ENCODE assay signal across 1 cellular context in the genomic region with DNA sequence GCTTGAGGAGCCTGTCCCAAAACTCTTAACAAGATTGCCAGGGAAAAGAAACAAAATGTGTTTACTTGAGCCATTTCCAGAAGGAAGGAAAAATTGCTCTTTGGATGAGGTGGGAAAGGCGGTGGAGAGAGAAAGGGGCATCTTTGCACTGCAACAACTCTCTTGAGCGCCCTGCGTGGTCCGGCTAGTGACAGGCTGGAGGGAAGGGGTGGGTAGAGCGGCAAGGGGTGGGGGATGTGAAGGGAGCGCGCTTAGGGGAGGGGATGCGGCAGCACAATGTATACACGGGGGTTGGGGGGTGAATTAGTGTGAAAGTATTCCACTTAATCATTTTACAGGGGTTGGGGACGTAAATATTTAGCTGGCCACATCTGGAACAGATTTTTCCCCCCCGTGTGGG.
TF ChIP-seq lines count a peak whose summit lies in the region.

No MANE protein-coding gene starts in this region.

TF ChIP-seq in H1, 55 proteins besides CTCF, POLR2A, EP300 and RAD21 (continued from another document):
- TF ChIP-seq, protein P1, sequence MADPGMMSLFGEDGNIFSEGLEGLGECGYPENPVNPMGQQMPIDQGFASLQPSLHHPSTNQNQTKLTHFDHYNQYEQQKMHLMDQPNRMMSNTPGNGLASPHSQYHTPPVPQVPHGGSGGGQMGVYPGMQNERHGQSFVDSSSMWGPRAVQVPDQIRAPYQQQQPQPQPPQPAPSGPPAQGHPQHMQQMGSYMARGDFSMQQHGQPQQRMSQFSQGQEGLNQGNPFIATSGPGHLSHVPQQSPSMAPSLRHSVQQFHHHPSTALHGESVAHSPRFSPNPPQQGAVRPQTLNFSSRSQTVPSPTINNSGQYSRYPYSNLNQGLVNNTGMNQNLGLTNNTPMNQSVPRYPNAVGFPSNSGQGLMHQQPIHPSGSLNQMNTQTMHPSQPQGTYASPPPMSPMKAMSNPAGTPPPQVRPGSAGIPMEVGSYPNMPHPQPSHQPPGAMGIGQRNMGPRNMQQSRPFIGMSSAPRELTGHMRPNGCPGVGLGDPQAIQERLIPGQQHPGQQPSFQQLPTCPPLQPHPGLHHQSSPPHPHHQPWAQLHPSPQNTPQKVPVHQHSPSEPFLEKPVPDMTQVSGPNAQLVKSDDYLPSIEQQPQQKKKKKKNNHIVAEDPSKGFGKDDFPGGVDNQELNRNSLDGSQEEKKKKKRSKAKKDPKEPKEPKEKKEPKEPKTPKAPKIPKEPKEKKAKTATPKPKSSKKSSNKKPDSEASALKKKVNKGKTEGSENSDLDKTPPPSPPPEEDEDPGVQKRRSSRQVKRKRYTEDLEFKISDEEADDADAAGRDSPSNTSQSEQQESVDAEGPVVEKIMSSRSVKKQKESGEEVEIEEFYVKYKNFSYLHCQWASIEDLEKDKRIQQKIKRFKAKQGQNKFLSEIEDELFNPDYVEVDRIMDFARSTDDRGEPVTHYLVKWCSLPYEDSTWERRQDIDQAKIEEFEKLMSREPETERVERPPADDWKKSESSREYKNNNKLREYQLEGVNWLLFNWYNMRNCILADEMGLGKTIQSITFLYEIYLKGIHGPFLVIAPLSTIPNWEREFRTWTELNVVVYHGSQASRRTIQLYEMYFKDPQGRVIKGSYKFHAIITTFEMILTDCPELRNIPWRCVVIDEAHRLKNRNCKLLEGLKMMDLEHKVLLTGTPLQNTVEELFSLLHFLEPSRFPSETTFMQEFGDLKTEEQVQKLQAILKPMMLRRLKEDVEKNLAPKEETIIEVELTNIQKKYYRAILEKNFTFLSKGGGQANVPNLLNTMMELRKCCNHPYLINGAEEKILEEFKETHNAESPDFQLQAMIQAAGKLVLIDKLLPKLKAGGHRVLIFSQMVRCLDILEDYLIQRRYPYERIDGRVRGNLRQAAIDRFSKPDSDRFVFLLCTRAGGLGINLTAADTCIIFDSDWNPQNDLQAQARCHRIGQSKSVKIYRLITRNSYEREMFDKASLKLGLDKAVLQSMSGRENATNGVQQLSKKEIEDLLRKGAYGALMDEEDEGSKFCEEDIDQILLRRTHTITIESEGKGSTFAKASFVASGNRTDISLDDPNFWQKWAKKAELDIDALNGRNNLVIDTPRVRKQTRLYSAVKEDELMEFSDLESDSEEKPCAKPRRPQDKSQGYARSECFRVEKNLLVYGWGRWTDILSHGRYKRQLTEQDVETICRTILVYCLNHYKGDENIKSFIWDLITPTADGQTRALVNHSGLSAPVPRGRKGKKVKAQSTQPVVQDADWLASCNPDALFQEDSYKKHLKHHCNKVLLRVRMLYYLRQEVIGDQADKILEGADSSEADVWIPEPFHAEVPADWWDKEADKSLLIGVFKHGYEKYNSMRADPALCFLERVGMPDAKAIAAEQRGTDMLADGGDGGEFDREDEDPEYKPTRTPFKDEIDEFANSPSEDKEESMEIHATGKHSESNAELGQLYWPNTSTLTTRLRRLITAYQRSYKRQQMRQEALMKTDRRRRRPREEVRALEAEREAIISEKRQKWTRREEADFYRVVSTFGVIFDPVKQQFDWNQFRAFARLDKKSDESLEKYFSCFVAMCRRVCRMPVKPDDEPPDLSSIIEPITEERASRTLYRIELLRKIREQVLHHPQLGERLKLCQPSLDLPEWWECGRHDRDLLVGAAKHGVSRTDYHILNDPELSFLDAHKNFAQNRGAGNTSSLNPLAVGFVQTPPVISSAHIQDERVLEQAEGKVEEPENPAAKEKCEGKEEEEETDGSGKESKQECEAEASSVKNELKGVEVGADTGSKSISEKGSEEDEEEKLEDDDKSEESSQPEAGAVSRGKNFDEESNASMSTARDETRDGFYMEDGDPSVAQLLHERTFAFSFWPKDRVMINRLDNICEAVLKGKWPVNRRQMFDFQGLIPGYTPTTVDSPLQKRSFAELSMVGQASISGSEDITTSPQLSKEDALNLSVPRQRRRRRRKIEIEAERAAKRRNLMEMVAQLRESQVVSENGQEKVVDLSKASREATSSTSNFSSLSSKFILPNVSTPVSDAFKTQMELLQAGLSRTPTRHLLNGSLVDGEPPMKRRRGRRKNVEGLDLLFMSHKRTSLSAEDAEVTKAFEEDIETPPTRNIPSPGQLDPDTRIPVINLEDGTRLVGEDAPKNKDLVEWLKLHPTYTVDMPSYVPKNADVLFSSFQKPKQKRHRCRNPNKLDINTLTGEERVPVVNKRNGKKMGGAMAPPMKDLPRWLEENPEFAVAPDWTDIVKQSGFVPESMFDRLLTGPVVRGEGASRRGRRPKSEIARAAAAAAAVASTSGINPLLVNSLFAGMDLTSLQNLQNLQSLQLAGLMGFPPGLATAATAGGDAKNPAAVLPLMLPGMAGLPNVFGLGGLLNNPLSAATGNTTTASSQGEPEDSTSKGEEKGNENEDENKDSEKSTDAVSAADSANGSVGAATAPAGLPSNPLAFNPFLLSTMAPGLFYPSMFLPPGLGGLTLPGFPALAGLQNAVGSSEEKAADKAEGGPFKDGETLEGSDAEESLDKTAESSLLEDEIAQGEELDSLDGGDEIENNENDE (IDR thresholded peaks at IDR 0.05; ENCODE audit: insufficient replicate concordance, low read length), result no peak
TF ChIP-seq in H1: peak in this region for 1.
